ENCODE assay signal across 22 cellular contexts in the genomic region with DNA sequence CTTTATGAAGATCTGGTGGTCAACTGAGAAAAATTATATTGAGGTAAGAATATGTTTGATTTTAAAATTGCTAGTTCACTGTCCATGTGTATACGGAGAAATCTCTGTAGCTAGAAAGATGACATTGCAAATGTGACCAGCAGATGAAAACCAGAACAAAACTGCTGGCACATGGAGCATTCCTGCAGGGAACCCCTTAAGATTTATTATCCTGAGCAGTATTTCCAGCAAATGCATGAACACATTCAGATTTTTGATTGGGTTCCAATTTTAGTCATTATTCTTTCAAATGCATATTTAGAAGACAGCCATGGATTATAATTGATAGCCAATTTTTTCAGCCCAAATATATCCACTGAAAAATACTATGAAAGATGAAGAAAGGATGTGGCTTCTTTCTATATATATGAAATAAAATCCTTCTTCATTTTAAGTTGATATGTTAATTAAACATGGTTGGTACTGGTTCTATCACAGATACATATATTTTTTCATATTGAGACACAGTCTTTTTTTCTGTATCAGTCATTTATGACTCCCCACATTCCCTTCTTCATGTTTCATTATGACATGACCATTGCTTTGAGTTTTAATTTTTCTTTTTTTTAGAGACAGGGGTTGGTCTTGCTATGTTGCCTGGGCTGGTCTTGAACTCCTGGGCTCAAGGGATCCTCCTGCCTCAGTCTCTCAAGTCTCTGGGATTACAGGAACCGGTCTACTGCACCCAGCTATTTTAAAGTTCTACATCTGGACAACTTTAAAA.
DNase-seq lines count a peak whose midpoint lies in the region; ATAC-seq and TF ChIP-seq lines count a peak whose summit lies in the region.
"Had no signal": no experiment of that assay in that cellular context is flagged by ENCODE, and none has a peak within 500 bp of the region (broad histone marks: within the 10 kb centered on the region; RNA-seq: fewer than 3 reads in every experiment).

No MANE protein-coding gene starts in this region.

- H3K9me2 ChIP-seq in SK-N-SH, result no peaks in the 10 kb centered on the region

- no peak for TF ChIP-seq CTCF in SK-N-SH (IDR thresholded peaks at IDR 0.05)
- TF ChIP-seq CTCF in fibroblast of mammary gland (conservative IDR thresholded peaks at IDR 0.05; ENCODE audit: control insufficient read depth, insufficient read depth, low read depth, low read length), result no peak

- peak overlapping the region; percentile 59 for H3K27ac Mint-ChIP-seq in activated naive CD4-positive, alpha-beta T cell treated with anti-CD3 and anti-CD28 coated beads, Interleukin-2, amount 50 U/mL, for 24 hours
- H3K27ac Mint-ChIP-seq in stimulated activated memory B cell treated with anti-CD40 and anti-IgM and Interleukin-4, amounts not matched to agents 10 μg/mL and 1 μg/mL and 100 μg/mL, for 72 hours, result no peak overlapping the region
- H3K27ac Mint-ChIP-seq: activated naive CD8-positive, alpha-beta T cell treated with anti-CD3 and anti-CD28 coated beads, Interleukin-2, amount 10 ng/mL, durations not matched to agents 7 days and 5 days had no signal

- H3K27me3 Mint-ChIP-seq in activated naive CD4-positive, alpha-beta T cell treated with anti-CD3 and anti-CD28 coated beads, Interleukin-2, amount 50 U/mL, for 24 hours, result no peaks in the 10 kb centered on the region
- no peaks in the 10 kb centered on the region for H3K27me3 Mint-ChIP-seq in stimulated activated memory B cell treated with anti-CD40 and anti-IgM and Interleukin-4, amounts not matched to agents 10 μg/mL and 1 μg/mL and 100 μg/mL, for 72 hours
- H3K27me3 Mint-ChIP-seq: activated CD4-positive, alpha-beta T cell treated with anti-CD3 and anti-CD28 coated beads, Interleukin-2, amount 10 ng/mL, durations not matched to agents 7 days and 5 days; activated naive CD8-positive, alpha-beta T cell treated with anti-CD3 and anti-CD28 coated beads, Interleukin-2, amount 10 ng/mL, durations not matched to agents 7 days and 5 days had no signal

- H2AFZ ChIP-seq in SK-N-SH (ENCODE audit: low read depth), result no peak overlapping the region

- peaks cover 3% of the 10 kb centered on the region for H3F3A ChIP-seq in SK-N-SH (replicated peaks; ENCODE audit: insufficient read depth)

- H3K9me3 Mint-ChIP-seq in activated naive CD4-positive, alpha-beta T cell treated with anti-CD3 and anti-CD28 coated beads, Interleukin-2, amount 50 U/mL, for 24 hours, result no peaks in the 10 kb centered on the region
- H3K9me3 Mint-ChIP-seq in stimulated activated memory B cell treated with anti-CD40 and anti-IgM and Interleukin-4, amounts not matched to agents 10 μg/mL and 1 μg/mL and 100 μg/mL, for 72 hours, result no peaks in the 10 kb centered on the region
- H3K9me3 Mint-ChIP-seq: activated CD4-positive, alpha-beta T cell treated with anti-CD3 and anti-CD28 coated beads, Interleukin-2, amount 10 ng/mL, durations not matched to agents 7 days and 5 days; activated naive CD8-positive, alpha-beta T cell treated with anti-CD3 and anti-CD28 coated beads, Interleukin-2, amount 10 ng/mL, durations not matched to agents 7 days and 5 days had no signal

- POLR2A ChIA-PET in SK-N-SH (lab: Yijun Ruan, JAX), result no interaction called here

- H3K27me3 ChIP-seq in SK-N-SH (ENCODE audit: insufficient read depth) (no peaks in the 10 kb centered on the region), stomach smooth muscle (ENCODE audit: control insufficient read depth in 1 of 2, insufficient read depth in 2 of 2, low read length in 2 of 2) (no peaks in the 10 kb centered on the region)
- H3K27me3 ChIP-seq: breast epithelium, heart right ventricle, suprapubic skin, vagina had no signal

- H3K9me3 ChIP-seq in SK-N-SH (no peaks in the 10 kb centered on the region), stomach smooth muscle (ENCODE audit: control insufficient read depth in 2 of 2, low read length in 2 of 2) (no peaks in the 10 kb centered on the region)
- H3K9me3 ChIP-seq: breast epithelium, heart right ventricle, suprapubic skin, vagina had no signal

- peaks cover 13% of the 10 kb centered on the region for H3K36me3 Mint-ChIP-seq in activated naive CD4-positive, alpha-beta T cell treated with anti-CD3 and anti-CD28 coated beads, Interleukin-2, amount 50 U/mL, for 24 hours
- H3K36me3 Mint-ChIP-seq in stimulated activated memory B cell treated with anti-CD40 and anti-IgM and Interleukin-4, amounts not matched to agents 10 μg/mL and 1 μg/mL and 100 μg/mL, for 72 hours, result peaks cover 19% of the 10 kb centered on the region

- CTCF ChIA-PET in SK-N-SH (lab: Yijun Ruan, JAX), result interaction anchor here (0.5 to 4.3 kb wide), 8 partner anchors 24 to 1500 kb away, joined by 3 to 26 read pairs (median 6); no protein-coding TSS in a partner anchor

- peaks cover 79% of the 10 kb centered on the region for H3K4me1 Mint-ChIP-seq in activated naive CD4-positive, alpha-beta T cell treated with anti-CD3 and anti-CD28 coated beads, Interleukin-2, amount 50 U/mL, for 24 hours
- peaks cover 22% of the 10 kb centered on the region for H3K4me1 Mint-ChIP-seq in stimulated activated memory B cell treated with anti-CD40 and anti-IgM and Interleukin-4, amounts not matched to agents 10 μg/mL and 1 μg/mL and 100 μg/mL, for 72 hours

- DNase-seq in activated naive CD4-positive, alpha-beta T cell treated with Interleukin-2 at 50 U/mL for 16 hours, result no peak
- no peak for DNase-seq in SK-N-SH
- peak; percentile 30 for DNase-seq in fibroblast of mammary gland (ENCODE audit: low read depth)
- DNase-seq: activated CD4-positive, alpha-beta T cell treated with anti-CD3 and anti-CD28 coated beads, Interleukin-2, amount 10 ng/mL, durations not matched to agents 7 days and 5 days; activated naive CD8-positive, alpha-beta T cell treated with anti-CD3 and anti-CD28 coated beads, Interleukin-2, amount 10 ng/mL, durations not matched to agents 7 days and 5 days; DMS53; heart right ventricle; left ventricle myocardium superior; NCI-H1694 treated with DMSO at 0.1 percent for 48 hours; NCI-H2227 treated with DMSO at 0.1 percent for 48 hours; PC-3; SHP77 treated with DMSO at 0.1 percent for 48 hours had no signal

- peak overlapping the region in 1 of 2 experiments; percentile 71; a peak in 1 of 4 replicates for H3K27ac ChIP-seq in SK-N-SH (ENCODE audit: low read depth in 2 of 2, low read length in 1 of 2)
- peak overlapping the region; percentile 8 for H3K27ac ChIP-seq in stomach smooth muscle (ENCODE audit: low read length)
- H3K27ac ChIP-seq: breast epithelium, coronary artery, heart right ventricle, KMS-11, suprapubic skin, vagina had no signal

- H3K9ac ChIP-seq in SK-N-SH, result no peak overlapping the region
- no peak overlapping the region for H3K9ac ChIP-seq in stomach smooth muscle (ENCODE audit: low read length in 2 of 2)
- H3K9ac ChIP-seq: KMS-11 had no signal

- no peak for TF ChIP-seq RAD21 in SK-N-SH (IDR thresholded peaks at IDR 0.05; ENCODE audit: low read length)

- no peaks in the 10 kb centered on the region for H3K79me2 ChIP-seq in SK-N-SH (ENCODE audit: insufficient read depth)

- no peak overlapping the region for H3K4me2 ChIP-seq in SK-N-SH
- H3K4me2 ChIP-seq: KMS-11 had no signal

- TF ChIP-seq EP300 in SK-N-SH (IDR thresholded peaks at IDR 0.05; ENCODE audit: borderline replicate concordance in 1 of 2, low read depth in 1 of 2, low read length in 1 of 2), result peak; percentile 53 to 78; a peak in 3 of 4 replicates

- no peak overlapping the region for H3K4me3 Mint-ChIP-seq in activated naive CD4-positive, alpha-beta T cell treated with anti-CD3 and anti-CD28 coated beads, Interleukin-2, amount 50 U/mL, for 24 hours
- no peak overlapping the region for H3K4me3 Mint-ChIP-seq in stimulated activated memory B cell treated with anti-CD40 and anti-IgM and Interleukin-4, amounts not matched to agents 10 μg/mL and 1 μg/mL and 100 μg/mL, for 72 hours
- H3K4me3 Mint-ChIP-seq: activated CD4-positive, alpha-beta T cell treated with anti-CD3 and anti-CD28 coated beads, Interleukin-2, amount 10 ng/mL, durations not matched to agents 7 days and 5 days; activated naive CD8-positive, alpha-beta T cell treated with anti-CD3 and anti-CD28 coated beads, Interleukin-2, amount 10 ng/mL, durations not matched to agents 7 days and 5 days had no signal

- H3K4me3 ChIP-seq in SK-N-SH (ENCODE audit: low read depth in 2 of 2, low read length in 1 of 2) (no peak overlapping the region), fibroblast of mammary gland (ENCODE audit: control insufficient read depth, low read depth, low read length) (no peak overlapping the region), stomach smooth muscle (ENCODE audit: low read length in 2 of 2) (no peak overlapping the region)
- H3K4me3 ChIP-seq: breast epithelium, coronary artery, heart right ventricle, suprapubic skin, vagina had no signal

- H3K36me3 ChIP-seq in SK-N-SH (replicated peaks in 1 of 2; ENCODE audit: control insufficient read depth in 1 of 2, insufficient read depth in 2 of 2, low read length in 1 of 2) (peaks cover 0 to 3% of the 10 kb centered on the region in 2 experiments), stomach smooth muscle (ENCODE audit: control insufficient read depth in 2 of 2, insufficient read depth in 2 of 2, low read length in 2 of 2) (no peaks in the 10 kb centered on the region)
- H3K36me3 ChIP-seq: breast epithelium, suprapubic skin, vagina had no signal

- 52% methylated on average over 2 of the region's 2 CpGs for WGBS in SK-N-SH (ENCODE audit: low lambda C conversion rate)

- no peaks in the 10 kb centered on the region for H4K20me1 ChIP-seq in SK-N-SH (ENCODE audit: insufficient read depth)

- ATAC-seq in GM21381 (IDR thresholded peaks at IDR 0.05; ENCODE audit: unreplicated experiment) (no peak), HG02973 (IDR thresholded peaks at IDR 0.05; ENCODE audit: unreplicated experiment) (no peak)
- ATAC-seq in stimulated activated memory B cell treated with anti-CD40 and anti-IgM and Interleukin-4, amounts not matched to agents 10 μg/mL and 1 μg/mL and 100 μg/mL, for 72 hours, result no peak
- ATAC-seq: heart right ventricle, left ventricle myocardium superior, PC-3 had no signal

- peaks cover 4 to 20% of the 10 kb centered on the region in 2 experiments; a peak in 3 of 4 replicates for H3K4me1 ChIP-seq in SK-N-SH (ENCODE audit: control insufficient read depth in 1 of 2, insufficient read depth in 2 of 2, low read depth in 1 of 2, low read length in 1 of 2)
- peaks cover 4% of the 10 kb centered on the region for H3K4me1 ChIP-seq in stomach smooth muscle (ENCODE audit: control insufficient read depth, insufficient read depth, low read length)
- H3K4me1 ChIP-seq: breast epithelium, suprapubic skin, vagina had no signal

TF ChIP-seq in SK-N-SH, 30 proteins besides CTCF, POLR2A, EP300 and RAD21 (continues in another document):
- peak; percentile 44 for TF ChIP-seq CHD2 (IDR thresholded peaks at IDR 0.05; ENCODE audit: low read length, partially characterized antibody)
- TF ChIP-seq, protein P1, sequence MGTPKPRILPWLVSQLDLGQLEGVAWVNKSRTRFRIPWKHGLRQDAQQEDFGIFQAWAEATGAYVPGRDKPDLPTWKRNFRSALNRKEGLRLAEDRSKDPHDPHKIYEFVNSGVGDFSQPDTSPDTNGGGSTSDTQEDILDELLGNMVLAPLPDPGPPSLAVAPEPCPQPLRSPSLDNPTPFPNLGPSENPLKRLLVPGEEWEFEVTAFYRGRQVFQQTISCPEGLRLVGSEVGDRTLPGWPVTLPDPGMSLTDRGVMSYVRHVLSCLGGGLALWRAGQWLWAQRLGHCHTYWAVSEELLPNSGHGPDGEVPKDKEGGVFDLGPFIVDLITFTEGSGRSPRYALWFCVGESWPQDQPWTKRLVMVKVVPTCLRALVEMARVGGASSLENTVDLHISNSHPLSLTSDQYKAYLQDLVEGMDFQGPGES (IDR thresholded peaks at IDR 0.05; ENCODE audit: low read depth, low read length), result no peak
